ENCODE assay signal across 23 cellular contexts in the genomic region with DNA sequence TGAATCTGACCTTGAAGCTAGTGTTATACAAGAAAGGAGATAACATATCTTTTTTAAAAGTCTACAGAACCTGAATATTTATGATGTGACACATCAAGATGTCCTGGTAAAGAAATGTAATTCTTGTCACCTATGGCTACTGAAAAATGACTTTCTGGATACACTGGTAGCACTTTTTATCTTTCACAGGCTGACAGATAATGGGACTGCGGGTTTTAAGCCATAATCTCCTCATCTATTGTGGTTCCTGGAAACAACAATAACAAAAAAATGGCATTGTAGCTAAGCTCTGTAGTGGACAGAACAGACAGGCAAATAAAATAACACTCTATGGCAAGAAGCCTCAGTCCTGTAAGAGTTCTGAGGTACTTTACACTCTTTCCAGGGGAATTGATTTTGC.
"Had no signal": no experiment of that assay in that cellular context is flagged by ENCODE, and none has a peak within 500 bp of the region (broad histone marks: within the 10 kb centered on the region; RNA-seq: fewer than 3 reads in every experiment).

No MANE protein-coding gene starts in this region.

- H3K27ac ChIP-seq: gastrocnemius medialis, neural progenitor cell, prostate gland, skin epidermis, thyroid gland, upper lobe of right lung, uterus had no signal

- DNase-seq: central memory CD4-positive, alpha-beta T cell; dermis blood vessel endothelial cell; effector memory CD4-positive, alpha-beta T cell; foreskin fibroblast; gastrocnemius medialis; head of caudate nucleus; kidney; naive thymus-derived CD4-positive, alpha-beta T cell; right cardiac atrium; stimulated activated CD4-positive, alpha-beta T cell treated with anti-CD3 and anti-CD28 coated beads, Interleukin-15, amount 100 ng/mL, for 24 hours; stimulated activated CD4-positive, alpha-beta T cell treated with anti-CD3 and anti-CD28 coated beads, Interleukin-2, amount 100 ng/mL, for 48 hours; stimulated activated naive CD4-positive, alpha-beta T cell; stimulated activated naive CD8-positive, alpha-beta T cell treated with anti-CD3 and anti-CD28 coated beads, Interleukin-15, amount 100 ng/mL, for 72 hours; thyroid gland; upper lobe of right lung; uterus had no signal

- H3K36me3 ChIP-seq: gastrocnemius medialis, neural progenitor cell, prostate gland, thyroid gland, upper lobe of right lung, uterus had no signal

- H3K4me3 ChIP-seq: gastrocnemius medialis, lung, neural progenitor cell, prostate gland, skin epidermis, thyroid gland, upper lobe of right lung, uterus had no signal

- H3K9me3 ChIP-seq: gastrocnemius medialis, prostate gland, thyroid gland, upper lobe of right lung, uterus had no signal

- H3K9ac ChIP-seq: neural progenitor cell had no signal

- ATAC-seq: gastrocnemius medialis; left lobe of liver; naive thymus-derived CD4-positive, alpha-beta T cell; right cardiac atrium; stimulated activated naive CD8-positive, alpha-beta T cell treated with anti-CD3 and anti-CD28 coated beads, Interleukin-15, amount 100 ng/mL, for 72 hours; upper lobe of right lung had no signal

- H3K27me3 ChIP-seq: gastrocnemius medialis, neural progenitor cell, thyroid gland, uterus had no signal

- H3K4me1 ChIP-seq: gastrocnemius medialis, prostate gland, thyroid gland, upper lobe of right lung, uterus had no signal

- FAIRE-seq: colon, endothelial cell of umbilical vein, kidney had no signal
